Comparison of ENCODE assay signal across 1 cellular context in genomic region chr9:120878188-120879130, GRCh38.
TF ChIP-seq lines count a peak whose summit lies in the region.

No MANE protein-coding gene starts in this region.

TF ChIP-seq in IMR-90, 13 proteins besides CTCF, POLR2A, EP300 and RAD21:
- TF ChIP-seq SMC3 (IDR thresholded peaks at IDR 0.05; ENCODE audit: low read depth, low read length) (no peak), ELK1 (IDR thresholded peaks at IDR 0.05; ENCODE audit: borderline replicate concordance, low read depth, low read length) (no peak), RCOR1 (IDR thresholded peaks at IDR 0.05; ENCODE audit: insufficient replicate concordance, low read length) (no peak), BHLHE40 (IDR thresholded peaks at IDR 0.05; ENCODE audit: low read depth, low read length) (no peak), USF2 (IDR thresholded peaks at IDR 0.05; ENCODE audit: low read depth, low read length) (no peak), MXI1 (IDR thresholded peaks at IDR 0.05; ENCODE audit: borderline replicate concordance, low read depth, low read length) (no peak), MAZ (IDR thresholded peaks at IDR 0.05; ENCODE audit: borderline replicate concordance, low read depth, low read length) (no peak), FOS (IDR thresholded peaks at IDR 0.05; ENCODE audit: low read depth, low read length) (no peak), MAFK (IDR thresholded peaks at IDR 0.05; ENCODE audit: low read depth, low read length) (no peak), CHD1 (IDR thresholded peaks at IDR 0.05; ENCODE audit: low read depth, low read length) (no peak), RFX5 (IDR thresholded peaks at IDR 0.05; ENCODE audit: low read depth, low read length) (no peak), NFE2L2 (IDR thresholded peaks at IDR 0.05; ENCODE audit: low read depth, low read length) (no peak), CEBPB (IDR thresholded peaks at IDR 0.05; ENCODE audit: low read depth, low read length) (no peak)
